Comparison of ENCODE assay signal across 8 cellular contexts in genomic region chr10:18400201-18400910, GRCh38.
DNase-seq lines count a peak whose midpoint lies in the region; ATAC-seq and TF ChIP-seq lines count a peak whose summit lies in the region.

No MANE protein-coding gene starts in this region.

- no peaks in the 10 kb centered on the region for H3K9me3 Mint-ChIP-seq in MCF 10A (ENCODE audit: unreplicated experiment)
- H3K9me3 Mint-ChIP-seq in activated T-cell treated with anti-CD3 and anti-CD28 coated beads, Interleukin-2, amount 50 U/mL, for 72 hours = no peaks in the 10 kb centered on the region

- no peaks in the 10 kb centered on the region for H3K4me1 Mint-ChIP-seq in MCF 10A (ENCODE audit: insufficient read depth, unreplicated experiment)
- no peaks in the 10 kb centered on the region for H3K4me1 Mint-ChIP-seq in activated T-cell treated with anti-CD3 and anti-CD28 coated beads, Interleukin-2, amount 50 U/mL, for 72 hours (ENCODE audit: low read depth)

- H3K27me3 ChIP-seq in breast epithelium = no peaks in the 10 kb centered on the region

- CTCF ChIA-PET in MCF 10A (lab: Yijun Ruan, JAX) = no interaction called here

- no peak for TF ChIP-seq POLR2A in breast epithelium (IDR thresholded peaks at IDR 0.05)

- peak; percentile 58 for ATAC-seq in HG03432 (IDR thresholded peaks at IDR 0.05; ENCODE audit: unreplicated experiment)
- peak in 1 of 2 donors; percentile 44 for ATAC-seq in activated T-cell treated with anti-CD3 and anti-CD28 coated beads, Interleukin-2, amount 50 U/mL, for 72 hours (replicated peaks in 1 of 2)
- peak; percentile 96 for ATAC-seq in left colon
- ATAC-seq in HG03039 (IDR thresholded peaks at IDR 0.05; ENCODE audit: unreplicated experiment) = no peak

- H3K36me3 ChIP-seq in breast epithelium = no peaks in the 10 kb centered on the region

- DNase-seq in MCF 10A (ENCODE audit: unreplicated experiment) = no peak
- no peak for DNase-seq in breast epithelium (ENCODE audit: low spot score in 2 of 2)
- DNase-seq in activated T-cell treated with anti-CD3 and anti-CD28 coated beads, Interleukin-2, amount 50 U/mL, for 72 hours = peak in 1 of 2 donors; percentile 2
- peak; percentile 86 to 89 for DNase-seq in left colon
- DNase-seq in posterior vena cava (ENCODE audit: low spot score) = no peak
- no peak for DNase-seq in NCI-H1092 treated with DMSO at 0.1 percent for 48 hours (lab: John Stamatoyannopoulos, UW)

- peak overlapping the region in 1 of 3 donors; percentile 22 for H3K4me3 ChIP-seq in breast epithelium

- TF ChIP-seq CTCF in MCF 10A (IDR thresholded peaks at IDR 0.05; ENCODE audit: unreplicated experiment) (no peak), breast epithelium (IDR thresholded peaks at IDR 0.05) (no peak)

- H3K4me3 Mint-ChIP-seq in MCF 10A (ENCODE audit: unreplicated experiment) = peak overlapping the region; percentile 4
- peak overlapping the region; percentile 63 to 73 for H3K4me3 Mint-ChIP-seq in activated T-cell treated with anti-CD3 and anti-CD28 coated beads, Interleukin-2, amount 50 U/mL, for 72 hours

- BruUV-seq in MCF 10A (replicated peaks; lab: Mats Ljungman, UMichigan) = no TSS peak

- no peaks in the 10 kb centered on the region for H3K4me1 ChIP-seq in breast epithelium

- H3K27ac ChIP-seq in breast epithelium = no peak overlapping the region

- POLR2A ChIA-PET in MCF 10A (lab: Yijun Ruan, JAX) = interaction anchor here (1.4 kb wide), 1 partner anchor 10 kb away, joined by 3 read pairs; no protein-coding TSS in a partner anchor

- no peaks in the 10 kb centered on the region for H3K9me3 ChIP-seq in breast epithelium

- intact Hi-C loops in MCF 10A (cut with micrococcal nuclease) (no loop called here), breast epithelium (cut with DNase I; ENCODE audit: low total_unique reads) (no loop called here), left colon (cut with DNase I, micrococcal nuclease) (no loop called here), posterior vena cava (cut with DNase I) (no loop called here)

- H3K36me3 Mint-ChIP-seq in MCF 10A (ENCODE audit: insufficient read depth, unreplicated experiment) = no peaks in the 10 kb centered on the region
- no peaks in the 10 kb centered on the region for H3K36me3 Mint-ChIP-seq in activated T-cell treated with anti-CD3 and anti-CD28 coated beads, Interleukin-2, amount 50 U/mL, for 72 hours (ENCODE audit: insufficient read depth in 2 of 2)

- no peak overlapping the region for H3K27ac Mint-ChIP-seq in MCF 10A (ENCODE audit: low read depth, unreplicated experiment)
- H3K27ac Mint-ChIP-seq in activated T-cell treated with anti-CD3 and anti-CD28 coated beads, Interleukin-2, amount 50 U/mL, for 72 hours = no peak overlapping the region

- no peaks in the 10 kb centered on the region for H3K27me3 Mint-ChIP-seq in MCF 10A (ENCODE audit: insufficient read depth, unreplicated experiment)
- peaks cover 14% of the 10 kb centered on the region for H3K27me3 Mint-ChIP-seq in activated T-cell treated with anti-CD3 and anti-CD28 coated beads, Interleukin-2, amount 50 U/mL, for 72 hours (ENCODE audit: low read depth)

Comparison
In these comparisons a context has a peak if more than half of its experiments do, and no peak if none do; other contexts are left out.
1. DNase-seq: peak in left colon (2 of 2); none in MCF 10A (single experiment), breast epithelium (0 of 2), posterior vena cava (single experiment) and NCI-H1092 treated with DMSO at 0.1 percent for 48 hours (single experiment).